In the genomic region with DNA sequence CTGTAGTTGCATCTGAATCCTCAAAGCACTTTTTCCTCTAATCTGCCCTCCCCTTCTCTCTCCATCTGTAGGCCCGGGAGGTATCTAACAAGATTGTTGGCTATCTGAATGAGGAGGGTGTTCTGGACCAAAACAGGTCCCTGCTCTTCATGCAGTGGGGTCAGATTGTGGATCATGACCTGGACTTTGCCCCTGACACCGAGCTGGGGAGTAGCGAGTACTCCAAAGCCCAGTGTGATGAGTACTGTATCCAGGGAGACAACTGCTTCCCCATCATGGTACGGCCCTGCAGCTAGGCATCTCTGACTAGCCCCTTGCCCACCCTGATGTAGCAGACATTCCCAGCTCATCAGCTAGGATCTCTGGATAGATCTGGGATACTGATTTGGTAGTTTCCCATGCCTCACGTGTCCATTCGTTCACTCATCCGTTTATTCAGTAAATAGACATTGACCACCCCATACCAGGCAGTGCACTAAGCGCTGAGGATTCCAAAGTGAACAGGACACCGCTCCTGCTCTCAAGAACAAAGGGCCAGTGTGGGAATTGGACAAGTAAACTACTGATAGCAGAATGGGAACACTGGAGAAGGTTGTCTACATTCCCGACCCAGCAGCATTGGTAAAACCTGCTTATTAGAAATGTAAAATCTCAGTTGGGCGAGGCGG, we compare ENCODE assay signal across 1 cellular context.
TF ChIP-seq lines count a peak whose summit lies in the region.

No MANE protein-coding gene starts in this region.

TF ChIP-seq in GM12878, 131 proteins besides CTCF, POLR2A, EP300 and RAD21:
- TF ChIP-seq, protein P1, sequence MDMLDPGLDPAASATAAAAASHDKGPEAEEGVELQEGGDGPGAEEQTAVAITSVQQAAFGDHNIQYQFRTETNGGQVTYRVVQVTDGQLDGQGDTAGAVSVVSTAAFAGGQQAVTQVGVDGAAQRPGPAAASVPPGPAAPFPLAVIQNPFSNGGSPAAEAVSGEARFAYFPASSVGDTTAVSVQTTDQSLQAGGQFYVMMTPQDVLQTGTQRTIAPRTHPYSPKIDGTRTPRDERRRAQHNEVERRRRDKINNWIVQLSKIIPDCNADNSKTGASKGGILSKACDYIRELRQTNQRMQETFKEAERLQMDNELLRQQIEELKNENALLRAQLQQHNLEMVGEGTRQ (IDR thresholded peaks at IDR 0.05; ENCODE audit: borderline replicate concordance, low read depth, low read length) = no peak
- no peak for TF ChIP-seq NR2F1 (conservative IDR thresholded peaks at IDR 0.05)
- TF ChIP-seq MYB (IDR thresholded peaks at IDR 0.05; ENCODE audit: borderline replicate concordance, low read depth, low read length) = no peak
- TF ChIP-seq POLR2AphosphoS2 (IDR thresholded peaks at IDR 0.05; ENCODE audit: low read depth, low read length) = no peak
- no peak for TF ChIP-seq STAT3 (IDR thresholded peaks at IDR 0.05; ENCODE audit: low read depth, low read length)
- TF ChIP-seq RELA (IDR thresholded peaks at IDR 0.05; ENCODE audit: borderline replicate concordance, partially characterized antibody) = no peak
- TF ChIP-seq HDAC2 (IDR thresholded peaks at IDR 0.05) = no peak
- TF ChIP-seq RB1 (IDR thresholded peaks at IDR 0.05; ENCODE audit: borderline replicate concordance) = no peak
